1 cellular context compared by ENCODE assay signal in the genomic region with DNA sequence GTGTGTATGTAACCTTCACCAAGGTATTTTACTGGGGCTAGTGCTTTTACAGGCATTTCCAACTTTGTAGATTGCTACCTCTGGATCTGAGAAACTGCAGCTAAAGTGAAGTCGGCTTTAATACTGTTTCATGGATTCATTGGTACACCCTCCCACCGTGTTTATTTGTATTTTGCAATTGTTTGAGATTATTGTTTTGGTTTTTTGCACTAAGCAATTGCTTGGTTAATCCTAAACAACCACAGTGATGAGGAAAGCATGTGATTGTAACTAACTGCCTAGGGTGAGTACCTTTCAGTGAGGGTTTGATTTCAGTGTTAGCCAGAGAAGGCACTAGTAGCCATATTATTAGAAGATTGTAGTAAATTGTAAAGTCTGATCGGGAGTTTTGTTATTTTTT.
TF ChIP-seq lines count a peak whose summit lies in the region.

No MANE protein-coding gene starts in this region.

TF ChIP-seq in GM23338, 12 proteins besides CTCF, POLR2A, EP300 and RAD21 (continued from another document):
- TF ChIP-seq, protein P1, sequence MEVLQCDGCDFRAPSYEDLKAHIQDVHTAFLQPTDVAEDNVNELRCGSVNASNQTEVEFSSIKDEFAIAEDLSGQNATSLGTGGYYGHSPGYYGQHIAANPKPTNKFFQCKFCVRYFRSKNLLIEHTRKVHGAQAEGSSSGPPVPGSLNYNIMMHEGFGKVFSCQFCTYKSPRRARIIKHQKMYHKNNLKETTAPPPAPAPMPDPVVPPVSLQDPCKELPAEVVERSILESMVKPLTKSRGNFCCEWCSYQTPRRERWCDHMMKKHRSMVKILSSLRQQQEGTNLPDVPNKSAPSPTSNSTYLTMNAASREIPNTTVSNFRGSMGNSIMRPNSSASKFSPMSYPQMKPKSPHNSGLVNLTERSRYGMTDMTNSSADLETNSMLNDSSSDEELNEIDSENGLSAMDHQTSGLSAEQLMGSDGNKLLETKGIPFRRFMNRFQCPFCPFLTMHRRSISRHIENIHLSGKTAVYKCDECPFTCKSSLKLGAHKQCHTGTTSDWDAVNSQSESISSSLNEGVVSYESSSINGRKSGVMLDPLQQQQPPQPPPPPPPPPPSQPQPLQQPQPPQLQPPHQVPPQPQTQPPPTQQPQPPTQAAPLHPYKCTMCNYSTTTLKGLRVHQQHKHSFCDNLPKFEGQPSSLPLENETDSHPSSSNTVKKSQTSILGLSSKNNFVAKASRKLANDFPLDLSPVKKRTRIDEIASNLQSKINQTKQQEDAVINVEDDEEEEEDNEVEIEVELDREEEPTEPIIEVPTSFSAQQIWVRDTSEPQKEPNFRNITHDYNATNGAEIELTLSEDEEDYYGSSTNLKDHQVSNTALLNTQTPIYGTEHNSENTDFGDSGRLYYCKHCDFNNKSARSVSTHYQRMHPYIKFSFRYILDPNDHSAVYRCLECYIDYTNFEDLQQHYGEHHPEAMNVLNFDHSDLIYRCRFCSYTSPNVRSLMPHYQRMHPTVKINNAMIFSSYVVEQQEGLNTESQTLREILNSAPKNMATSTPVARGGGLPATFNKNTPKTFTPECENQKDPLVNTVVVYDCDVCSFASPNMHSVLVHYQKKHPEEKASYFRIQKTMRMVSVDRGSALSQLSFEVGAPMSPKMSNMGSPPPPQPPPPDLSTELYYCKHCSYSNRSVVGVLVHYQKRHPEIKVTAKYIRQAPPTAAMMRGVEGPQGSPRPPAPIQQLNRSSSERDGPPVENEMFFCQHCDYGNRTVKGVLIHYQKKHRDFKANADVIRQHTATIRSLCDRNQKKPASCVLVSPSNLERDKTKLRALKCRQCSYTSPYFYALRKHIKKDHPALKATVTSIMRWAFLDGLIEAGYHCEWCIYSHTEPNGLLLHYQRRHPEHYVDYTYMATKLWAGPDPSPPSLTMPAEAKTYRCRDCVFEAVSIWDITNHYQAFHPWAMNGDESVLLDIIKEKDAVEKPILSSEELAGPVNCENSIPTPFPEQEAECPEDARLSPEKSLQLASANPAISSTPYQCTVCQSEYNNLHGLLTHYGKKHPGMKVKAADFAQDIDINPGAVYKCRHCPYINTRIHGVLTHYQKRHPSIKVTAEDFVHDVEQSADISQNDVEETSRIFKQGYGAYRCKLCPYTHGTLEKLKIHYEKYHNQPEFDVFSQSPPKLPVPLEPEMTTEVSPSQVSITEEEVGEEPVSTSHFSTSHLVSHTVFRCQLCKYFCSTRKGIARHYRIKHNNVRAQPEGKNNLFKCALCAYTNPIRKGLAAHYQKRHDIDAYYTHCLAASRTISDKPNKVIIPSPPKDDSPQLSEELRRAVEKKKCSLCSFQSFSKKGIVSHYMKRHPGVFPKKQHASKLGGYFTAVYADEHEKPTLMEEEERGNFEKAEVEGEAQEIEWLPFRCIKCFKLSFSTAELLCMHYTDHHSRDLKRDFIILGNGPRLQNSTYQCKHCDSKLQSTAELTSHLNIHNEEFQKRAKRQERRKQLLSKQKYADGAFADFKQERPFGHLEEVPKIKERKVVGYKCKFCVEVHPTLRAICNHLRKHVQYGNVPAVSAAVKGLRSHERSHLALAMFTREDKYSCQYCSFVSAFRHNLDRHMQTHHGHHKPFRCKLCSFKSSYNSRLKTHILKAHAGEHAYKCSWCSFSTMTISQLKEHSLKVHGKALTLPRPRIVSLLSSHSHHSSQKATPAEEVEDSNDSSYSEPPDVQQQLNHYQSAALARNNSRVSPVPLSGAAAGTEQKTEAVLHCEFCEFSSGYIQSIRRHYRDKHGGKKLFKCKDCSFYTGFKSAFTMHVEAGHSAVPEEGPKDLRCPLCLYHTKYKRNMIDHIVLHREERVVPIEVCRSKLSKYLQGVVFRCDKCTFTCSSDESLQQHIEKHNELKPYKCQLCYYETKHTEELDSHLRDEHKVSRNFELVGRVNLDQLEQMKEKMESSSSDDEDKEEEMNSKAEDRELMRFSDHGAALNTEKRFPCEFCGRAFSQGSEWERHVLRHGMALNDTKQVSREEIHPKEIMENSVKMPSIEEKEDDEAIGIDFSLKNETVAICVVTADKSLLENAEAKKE (CRISPR knock-in tag; IDR thresholded peaks at IDR 0.05), result no peak
